In the genomic region with DNA sequence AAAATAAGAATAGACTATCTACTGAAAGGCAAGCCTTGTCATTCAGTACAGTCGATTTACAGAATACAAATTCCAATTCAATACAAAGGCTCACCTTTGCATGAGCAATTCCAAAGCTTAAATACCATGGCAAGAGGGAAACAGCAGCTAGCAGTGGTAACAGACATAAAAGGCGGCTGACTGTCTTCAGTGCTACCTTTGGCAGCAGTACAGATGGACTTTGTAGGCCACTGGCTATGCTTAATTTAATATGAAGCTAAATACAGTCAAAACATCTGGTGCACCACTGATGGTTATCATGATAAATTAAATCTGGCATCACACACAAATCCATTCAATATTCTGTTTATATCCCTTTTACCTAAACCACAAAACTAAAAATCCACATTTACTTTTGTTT, we compare ENCODE assay signal across 1 cellular context.
TF ChIP-seq lines count a peak whose summit lies in the region.

No MANE protein-coding gene starts in this region.

TF ChIP-seq in GM23338, 12 proteins besides CTCF, POLR2A, EP300 and RAD21:
- TF ChIP-seq ZNF331 (CRISPR knock-in tag; IDR thresholded peaks at IDR 0.05; ENCODE audit: low read depth), result no peak
- no peak for TF ChIP-seq EZH2phosphoT487 (IDR thresholded peaks at IDR 0.05; ENCODE audit: unreplicated experiment)
- no peak for TF ChIP-seq ZNF114 (CRISPR knock-in tag; IDR thresholded peaks at IDR 0.05)
- TF ChIP-seq POLR2AphosphoS5 (IDR thresholded peaks at IDR 0.05; ENCODE audit: low read depth), result no peak
- TF ChIP-seq, protein P1, sequence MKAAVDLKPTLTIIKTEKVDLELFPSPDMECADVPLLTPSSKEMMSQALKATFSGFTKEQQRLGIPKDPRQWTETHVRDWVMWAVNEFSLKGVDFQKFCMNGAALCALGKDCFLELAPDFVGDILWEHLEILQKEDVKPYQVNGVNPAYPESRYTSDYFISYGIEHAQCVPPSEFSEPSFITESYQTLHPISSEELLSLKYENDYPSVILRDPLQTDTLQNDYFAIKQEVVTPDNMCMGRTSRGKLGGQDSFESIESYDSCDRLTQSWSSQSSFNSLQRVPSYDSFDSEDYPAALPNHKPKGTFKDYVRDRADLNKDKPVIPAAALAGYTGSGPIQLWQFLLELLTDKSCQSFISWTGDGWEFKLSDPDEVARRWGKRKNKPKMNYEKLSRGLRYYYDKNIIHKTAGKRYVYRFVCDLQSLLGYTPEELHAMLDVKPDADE (IDR thresholded peaks at IDR 0.05), result no peak
- TF ChIP-seq, protein P2, sequence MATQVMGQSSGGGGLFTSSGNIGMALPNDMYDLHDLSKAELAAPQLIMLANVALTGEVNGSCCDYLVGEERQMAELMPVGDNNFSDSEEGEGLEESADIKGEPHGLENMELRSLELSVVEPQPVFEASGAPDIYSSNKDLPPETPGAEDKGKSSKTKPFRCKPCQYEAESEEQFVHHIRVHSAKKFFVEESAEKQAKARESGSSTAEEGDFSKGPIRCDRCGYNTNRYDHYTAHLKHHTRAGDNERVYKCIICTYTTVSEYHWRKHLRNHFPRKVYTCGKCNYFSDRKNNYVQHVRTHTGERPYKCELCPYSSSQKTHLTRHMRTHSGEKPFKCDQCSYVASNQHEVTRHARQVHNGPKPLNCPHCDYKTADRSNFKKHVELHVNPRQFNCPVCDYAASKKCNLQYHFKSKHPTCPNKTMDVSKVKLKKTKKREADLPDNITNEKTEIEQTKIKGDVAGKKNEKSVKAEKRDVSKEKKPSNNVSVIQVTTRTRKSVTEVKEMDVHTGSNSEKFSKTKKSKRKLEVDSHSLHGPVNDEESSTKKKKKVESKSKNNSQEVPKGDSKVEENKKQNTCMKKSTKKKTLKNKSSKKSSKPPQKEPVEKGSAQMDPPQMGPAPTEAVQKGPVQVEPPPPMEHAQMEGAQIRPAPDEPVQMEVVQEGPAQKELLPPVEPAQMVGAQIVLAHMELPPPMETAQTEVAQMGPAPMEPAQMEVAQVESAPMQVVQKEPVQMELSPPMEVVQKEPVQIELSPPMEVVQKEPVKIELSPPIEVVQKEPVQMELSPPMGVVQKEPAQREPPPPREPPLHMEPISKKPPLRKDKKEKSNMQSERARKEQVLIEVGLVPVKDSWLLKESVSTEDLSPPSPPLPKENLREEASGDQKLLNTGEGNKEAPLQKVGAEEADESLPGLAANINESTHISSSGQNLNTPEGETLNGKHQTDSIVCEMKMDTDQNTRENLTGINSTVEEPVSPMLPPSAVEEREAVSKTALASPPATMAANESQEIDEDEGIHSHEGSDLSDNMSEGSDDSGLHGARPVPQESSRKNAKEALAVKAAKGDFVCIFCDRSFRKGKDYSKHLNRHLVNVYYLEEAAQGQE (IDR thresholded peaks at IDR 0.05; ENCODE audit: unreplicated experiment), result no peak
- TF ChIP-seq STAT1 (IDR thresholded peaks at IDR 0.05; ENCODE audit: unreplicated experiment), result no peak
- TF ChIP-seq, protein P3, sequence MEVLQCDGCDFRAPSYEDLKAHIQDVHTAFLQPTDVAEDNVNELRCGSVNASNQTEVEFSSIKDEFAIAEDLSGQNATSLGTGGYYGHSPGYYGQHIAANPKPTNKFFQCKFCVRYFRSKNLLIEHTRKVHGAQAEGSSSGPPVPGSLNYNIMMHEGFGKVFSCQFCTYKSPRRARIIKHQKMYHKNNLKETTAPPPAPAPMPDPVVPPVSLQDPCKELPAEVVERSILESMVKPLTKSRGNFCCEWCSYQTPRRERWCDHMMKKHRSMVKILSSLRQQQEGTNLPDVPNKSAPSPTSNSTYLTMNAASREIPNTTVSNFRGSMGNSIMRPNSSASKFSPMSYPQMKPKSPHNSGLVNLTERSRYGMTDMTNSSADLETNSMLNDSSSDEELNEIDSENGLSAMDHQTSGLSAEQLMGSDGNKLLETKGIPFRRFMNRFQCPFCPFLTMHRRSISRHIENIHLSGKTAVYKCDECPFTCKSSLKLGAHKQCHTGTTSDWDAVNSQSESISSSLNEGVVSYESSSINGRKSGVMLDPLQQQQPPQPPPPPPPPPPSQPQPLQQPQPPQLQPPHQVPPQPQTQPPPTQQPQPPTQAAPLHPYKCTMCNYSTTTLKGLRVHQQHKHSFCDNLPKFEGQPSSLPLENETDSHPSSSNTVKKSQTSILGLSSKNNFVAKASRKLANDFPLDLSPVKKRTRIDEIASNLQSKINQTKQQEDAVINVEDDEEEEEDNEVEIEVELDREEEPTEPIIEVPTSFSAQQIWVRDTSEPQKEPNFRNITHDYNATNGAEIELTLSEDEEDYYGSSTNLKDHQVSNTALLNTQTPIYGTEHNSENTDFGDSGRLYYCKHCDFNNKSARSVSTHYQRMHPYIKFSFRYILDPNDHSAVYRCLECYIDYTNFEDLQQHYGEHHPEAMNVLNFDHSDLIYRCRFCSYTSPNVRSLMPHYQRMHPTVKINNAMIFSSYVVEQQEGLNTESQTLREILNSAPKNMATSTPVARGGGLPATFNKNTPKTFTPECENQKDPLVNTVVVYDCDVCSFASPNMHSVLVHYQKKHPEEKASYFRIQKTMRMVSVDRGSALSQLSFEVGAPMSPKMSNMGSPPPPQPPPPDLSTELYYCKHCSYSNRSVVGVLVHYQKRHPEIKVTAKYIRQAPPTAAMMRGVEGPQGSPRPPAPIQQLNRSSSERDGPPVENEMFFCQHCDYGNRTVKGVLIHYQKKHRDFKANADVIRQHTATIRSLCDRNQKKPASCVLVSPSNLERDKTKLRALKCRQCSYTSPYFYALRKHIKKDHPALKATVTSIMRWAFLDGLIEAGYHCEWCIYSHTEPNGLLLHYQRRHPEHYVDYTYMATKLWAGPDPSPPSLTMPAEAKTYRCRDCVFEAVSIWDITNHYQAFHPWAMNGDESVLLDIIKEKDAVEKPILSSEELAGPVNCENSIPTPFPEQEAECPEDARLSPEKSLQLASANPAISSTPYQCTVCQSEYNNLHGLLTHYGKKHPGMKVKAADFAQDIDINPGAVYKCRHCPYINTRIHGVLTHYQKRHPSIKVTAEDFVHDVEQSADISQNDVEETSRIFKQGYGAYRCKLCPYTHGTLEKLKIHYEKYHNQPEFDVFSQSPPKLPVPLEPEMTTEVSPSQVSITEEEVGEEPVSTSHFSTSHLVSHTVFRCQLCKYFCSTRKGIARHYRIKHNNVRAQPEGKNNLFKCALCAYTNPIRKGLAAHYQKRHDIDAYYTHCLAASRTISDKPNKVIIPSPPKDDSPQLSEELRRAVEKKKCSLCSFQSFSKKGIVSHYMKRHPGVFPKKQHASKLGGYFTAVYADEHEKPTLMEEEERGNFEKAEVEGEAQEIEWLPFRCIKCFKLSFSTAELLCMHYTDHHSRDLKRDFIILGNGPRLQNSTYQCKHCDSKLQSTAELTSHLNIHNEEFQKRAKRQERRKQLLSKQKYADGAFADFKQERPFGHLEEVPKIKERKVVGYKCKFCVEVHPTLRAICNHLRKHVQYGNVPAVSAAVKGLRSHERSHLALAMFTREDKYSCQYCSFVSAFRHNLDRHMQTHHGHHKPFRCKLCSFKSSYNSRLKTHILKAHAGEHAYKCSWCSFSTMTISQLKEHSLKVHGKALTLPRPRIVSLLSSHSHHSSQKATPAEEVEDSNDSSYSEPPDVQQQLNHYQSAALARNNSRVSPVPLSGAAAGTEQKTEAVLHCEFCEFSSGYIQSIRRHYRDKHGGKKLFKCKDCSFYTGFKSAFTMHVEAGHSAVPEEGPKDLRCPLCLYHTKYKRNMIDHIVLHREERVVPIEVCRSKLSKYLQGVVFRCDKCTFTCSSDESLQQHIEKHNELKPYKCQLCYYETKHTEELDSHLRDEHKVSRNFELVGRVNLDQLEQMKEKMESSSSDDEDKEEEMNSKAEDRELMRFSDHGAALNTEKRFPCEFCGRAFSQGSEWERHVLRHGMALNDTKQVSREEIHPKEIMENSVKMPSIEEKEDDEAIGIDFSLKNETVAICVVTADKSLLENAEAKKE (CRISPR knock-in tag; IDR thresholded peaks at IDR 0.05), result no peak
- TF ChIP-seq JUNB (IDR thresholded peaks at IDR 0.05; ENCODE audit: unreplicated experiment), result no peak
- no peak for TF ChIP-seq NANOG (IDR thresholded peaks at IDR 0.05; ENCODE audit: borderline replicate concordance)
- no peak for TF ChIP-seq EZH2 (IDR thresholded peaks at IDR 0.05; ENCODE audit: low read depth, unreplicated experiment)
- no peak for TF ChIP-seq CREB1 (CRISPR knock-in tag; IDR thresholded peaks at IDR 0.05; ENCODE audit: low read depth)
TF ChIP-seq in GM23338: peak in this region for 0.
